In the genomic region with DNA sequence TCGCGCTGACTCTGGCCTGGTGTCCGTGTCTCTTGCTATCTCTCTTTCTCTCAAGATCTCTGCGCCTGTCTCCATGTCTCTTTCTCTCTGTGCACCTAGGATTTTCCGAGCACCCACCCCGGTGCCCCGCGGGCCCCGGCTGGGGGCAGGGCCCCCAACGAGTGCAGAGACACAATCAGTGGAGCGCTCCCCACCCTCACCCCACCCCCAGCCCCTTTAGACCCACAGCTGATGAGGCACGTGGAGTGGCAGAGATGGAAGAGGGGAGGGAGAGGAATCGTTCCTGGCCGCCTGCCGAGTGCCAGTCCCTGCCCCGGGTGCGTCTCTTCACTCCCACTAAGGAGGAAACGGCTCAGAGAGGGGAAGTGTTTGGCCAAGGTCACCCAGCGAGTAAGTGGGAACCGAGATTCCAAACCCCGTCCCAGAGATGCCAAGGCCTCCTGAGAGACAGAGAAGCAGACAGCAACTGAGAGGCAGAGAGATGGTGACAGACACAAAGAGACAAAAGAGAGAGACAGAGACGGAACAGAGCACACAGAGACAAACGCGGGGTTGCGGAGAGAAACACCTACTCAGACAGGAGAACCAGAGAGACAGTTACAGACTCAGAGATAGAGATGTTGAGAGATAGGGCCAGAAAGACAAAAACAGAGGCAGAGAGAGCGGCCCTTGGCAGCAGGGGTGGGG, we compare ENCODE assay signal across 9 cellular contexts. TPM values are rescaled to one million over a fixed set of nuclear protein-coding genes. Genes with fewer than 3 reads are reported as not detected.
A peak's percentile ranks its signal among the peaks of the same experiment; 100 is the strongest.
DNase-seq lines count a peak whose midpoint lies in the region; ATAC-seq and TF ChIP-seq lines count a peak whose summit lies in the region.
"Had no signal": no experiment of that assay in that cellular context is flagged by ENCODE, and none has a peak within 500 bp of the region (broad histone marks: within the 10 kb centered on the region; RNA-seq: fewer than 3 reads in every experiment).

No MANE protein-coding gene starts in this region.

- no peaks in the 10 kb centered on the region for H3K36me3 Mint-ChIP-seq in activated naive CD4-positive, alpha-beta T cell treated with anti-CD3 and anti-CD28 coated beads, Interleukin-2, amount 50 U/mL, for 24 hours

- peaks cover 39% of the 10 kb centered on the region for H3K27me3 ChIP-seq in NT2/D1 (ENCODE audit: insufficient read depth, insufficient read length)
- no peaks in the 10 kb centered on the region for H3K27me3 ChIP-seq in ovary

- no peak for TF ChIP-seq POLR2A in ovary (IDR thresholded peaks at IDR 0.05)

- peak overlapping the region; percentile 91 for H3K27ac Mint-ChIP-seq in activated naive CD4-positive, alpha-beta T cell treated with anti-CD3 and anti-CD28 coated beads, Interleukin-2, amount 50 U/mL, for 24 hours

- H3K4me1 ChIP-seq in NT2/D1 (ENCODE audit: insufficient read depth, insufficient read length) (peaks cover 3% of the 10 kb centered on the region), ovary (ENCODE audit: insufficient read depth) (peaks cover 19% of the 10 kb centered on the region)

- peaks cover 64% of the 10 kb centered on the region for H3K4me1 Mint-ChIP-seq in activated naive CD4-positive, alpha-beta T cell treated with anti-CD3 and anti-CD28 coated beads, Interleukin-2, amount 50 U/mL, for 24 hours

- H3K9me3 Mint-ChIP-seq in activated naive CD4-positive, alpha-beta T cell treated with anti-CD3 and anti-CD28 coated beads, Interleukin-2, amount 50 U/mL, for 24 hours, result no peaks in the 10 kb centered on the region

- H3K4me3 ChIP-seq in NT2/D1 (ENCODE audit: insufficient read length, low read depth) (peak overlapping the region; percentile 39), ovary (peak overlapping the region; percentile 64)

- peak overlapping the region; percentile 82 to 85 for H3K27ac ChIP-seq in ovary

- TF ChIP-seq CTCF in ovary (IDR thresholded peaks at IDR 0.05), result no peak

- peak overlapping the region; percentile 54 for H3K9ac ChIP-seq in NT2/D1 (ENCODE audit: insufficient read length, low read depth)

- peak overlapping the region; percentile 95 for H3K4me3 Mint-ChIP-seq in activated naive CD4-positive, alpha-beta T cell treated with anti-CD3 and anti-CD28 coated beads, Interleukin-2, amount 50 U/mL, for 24 hours

- H3K9me3 ChIP-seq in NT2/D1 (ENCODE audit: insufficient read depth, low read length) (no peaks in the 10 kb centered on the region), ovary (no peaks in the 10 kb centered on the region)

- H3K27me3 Mint-ChIP-seq in activated naive CD4-positive, alpha-beta T cell treated with anti-CD3 and anti-CD28 coated beads, Interleukin-2, amount 50 U/mL, for 24 hours, result no peaks in the 10 kb centered on the region

- intact Hi-C loops in cardiac septum (cut with DNase I), result no loop called here
- intact Hi-C loops in ovary (cut with DNase I), result no loop called here

- no peak for TF ChIP-seq EP300 in ovary (IDR thresholded peaks at IDR 0.05)

- ATAC-seq in HG02642 (IDR thresholded peaks at IDR 0.05; ENCODE audit: poor library complexity, unreplicated experiment) (peak; percentile 10), HG03460 (IDR thresholded peaks at IDR 0.05; ENCODE audit: unreplicated experiment) (no peak)

- WGBS in ovary, 3 donors, result 0 to 1% (median 0%) methylated on average over 26 of the region's 26 CpGs

- H3K36me3 ChIP-seq in NT2/D1 (ENCODE audit: insufficient read depth, insufficient read length, low read length) (peaks cover 7% of the 10 kb centered on the region), ovary (no peaks in the 10 kb centered on the region)

- peak; percentile 71 for DNase-seq in Daoy (ENCODE audit: low read depth)
- no peak for DNase-seq in NT2/D1 (ENCODE audit: low read depth, low spot score)
- DNase-seq in cardiac septum (ENCODE audit: low spot score), result peak; percentile 89
- peak; percentile 61 to 79 (median 76) for DNase-seq in ovary
- no peak for DNase-seq in NCI-H524 treated with DMSO at 0.1 percent for 48 hours (lab: John Stamatoyannopoulos, UW)

RNA-seq across cellular contexts. Expression of gene BCL3, which starts 0.6 kb away (rescaled TPM):
- 7.6 and 9.3 TPM in 2 replicates for total RNA-seq in Daoy (2014; rRNA removed; shearing (Covaris generic))
- total RNA-seq in cardiac septum, result 41.5 TPM
- total RNA-seq in ovary, result 100 to 1,000 TPM in 2 of 7 donors, 10 to 100 TPM in 5; 17.8 to 141 (median 50.7) TPM
- polyA plus RNA-seq in ovary, result 10 to 100 TPM in 1 of 2 donors, 1 to 10 TPM in 1; 3.2 to 43.4 TPM

RNA-seq across cellular contexts. Expression of gene CBLC, which starts 29.8 kb away (rescaled TPM):
- not detected in 2 replicates for total RNA-seq in Daoy (2014; rRNA removed; shearing (Covaris generic))
- not detected for total RNA-seq in cardiac septum
- 10 to 100 TPM in 1 of 7 donors, 1 to 10 TPM in 3, under 1 TPM in 1, not detected in 2; 0.46 to 10.3 (median 2.2) TPM for total RNA-seq in ovary
- under 1 TPM in 1 of 2 donors, not detected in 1; 0.08 TPM for polyA plus RNA-seq in ovary
- total RNA-seq: activated CD8-positive, alpha-beta memory T cell treated with anti-CD3 and anti-CD28 coated beads for 36 hours had no signal

RNA-seq across cellular contexts. Expression of gene CEACAM16, which starts 48.9 kb away (rescaled TPM):
- not detected in 2 replicates for total RNA-seq in Daoy (2014; rRNA removed; shearing (Covaris generic))
- not detected for total RNA-seq in cardiac septum
- not detected for total RNA-seq in ovary
- polyA plus RNA-seq in ovary, result not detected
- total RNA-seq: activated CD8-positive, alpha-beta memory T cell treated with anti-CD3 and anti-CD28 coated beads for 36 hours had no signal

Comparison
In these comparisons a context has a peak if more than half of its experiments do, and no peak if none do; other contexts are left out.
1. DNase-seq: peak in Daoy (single experiment), cardiac septum (single experiment) and ovary (5 of 5); none in NT2/D1 (single experiment) and NCI-H524 treated with DMSO at 0.1 percent for 48 hours (single experiment).